Comparison of ENCODE assay signal across 20 cellular contexts in genomic region chr4:704198-704891, GRCh38. TPM values are rescaled to one million over a fixed set of nuclear protein-coding genes. Genes with fewer than 3 reads are reported as not detected.
DNase-seq lines count a peak whose midpoint lies in the region; ATAC-seq and TF ChIP-seq lines count a peak whose summit lies in the region.
"Had no signal": no experiment of that assay in that cellular context is flagged by ENCODE, and none has a peak within 500 bp of the region (broad histone marks: within the 10 kb centered on the region; RNA-seq: fewer than 3 reads in every experiment).

No MANE protein-coding gene starts in this region.

- H3K4me1 Mint-ChIP-seq in activated CD4-positive, alpha-beta T cell treated with anti-CD3 and anti-CD28 coated beads, Interleukin-2, amount 10 ng/mL, durations not matched to agents 24 days and 14 days: peaks cover 22% of the 10 kb centered on the region
- H3K4me1 Mint-ChIP-seq in activated B cell treated with CpG ODN at 0.5 μM for 24 hours (peaks cover 36% of the 10 kb centered on the region), memory B cell (peaks cover 25% of the 10 kb centered on the region)
- peaks cover 23% of the 10 kb centered on the region for H3K4me1 Mint-ChIP-seq in activated CD4-positive, alpha-beta memory T cell treated with anti-CD3 and anti-CD28 coated beads, Interleukin-2, amount 10 ng/mL, durations not matched to agents 7 days and 5 days

- CTCF ChIA-PET in activated B cell treated with CpG ODN at 0.5 μM for 24 hours (lab: Charles Lee): no interaction called here
- CTCF ChIA-PET in activated CD4-positive, alpha-beta memory T cell treated with anti-CD3 and anti-CD28 coated beads, Interleukin-2, amount 10 ng/mL, durations not matched to agents 7 days and 5 days (lab: Charles Lee): no interaction called here

- POLR2A ChIA-PET in activated B cell treated with CpG ODN at 0.5 μM for 24 hours (lab: Charles Lee): no interaction called here
- POLR2A ChIA-PET in activated CD4-positive, alpha-beta memory T cell treated with anti-CD3 and anti-CD28 coated beads, Interleukin-2, amount 10 ng/mL, durations not matched to agents 7 days and 5 days (lab: Charles Lee): no interaction called here

- H3K27ac Mint-ChIP-seq in activated CD4-positive, alpha-beta T cell treated with anti-CD3 and anti-CD28 coated beads, Interleukin-2, amount 10 ng/mL, durations not matched to agents 24 days and 14 days: no peak overlapping the region
- H3K27ac Mint-ChIP-seq in activated B cell treated with CpG ODN at 0.5 μM for 24 hours (no peak overlapping the region), memory B cell (no peak overlapping the region)
- no peak overlapping the region for H3K27ac Mint-ChIP-seq in activated CD4-positive, alpha-beta memory T cell treated with anti-CD3 and anti-CD28 coated beads, Interleukin-2, amount 10 ng/mL, durations not matched to agents 7 days and 5 days

- intact Hi-C loops in activated CD4-positive, alpha-beta T cell treated with anti-CD3 and anti-CD28 coated beads, Interleukin-2, amount 10 ng/mL, durations not matched to agents 24 days and 14 days (cut with micrococcal nuclease): loop anchor here (2.0 kb wide), 1 partner anchor 30 kb away; the partner anchor contains the start of genes ATP5ME and MYL5
- intact Hi-C loops in activated B cell treated with CpG ODN at 0.5 μM for 24 hours (cut with micrococcal nuclease) (no loop called here), sciatic nerve (cut with DNase I) (no loop called here)

- no peak for TF ChIP-seq CTCF in activated B cell treated with CpG ODN at 0.5 μM for 24 hours (IDR thresholded peaks at IDR 0.05)

- peak overlapping the region; percentile 91 for H3K4me3 Mint-ChIP-seq in activated CD4-positive, alpha-beta T cell treated with anti-CD3 and anti-CD28 coated beads, Interleukin-2, amount 10 ng/mL, durations not matched to agents 24 days and 14 days
- peak overlapping the region; percentile 15 for H3K4me3 Mint-ChIP-seq in activated B cell treated with CpG ODN at 0.5 μM for 24 hours
- H3K4me3 Mint-ChIP-seq in memory B cell: peak overlapping the region; percentile 90
- H3K4me3 Mint-ChIP-seq in activated CD4-positive, alpha-beta memory T cell treated with anti-CD3 and anti-CD28 coated beads, Interleukin-2, amount 10 ng/mL, durations not matched to agents 7 days and 5 days: no peak overlapping the region

- H3K9me3 Mint-ChIP-seq in activated CD4-positive, alpha-beta T cell treated with anti-CD3 and anti-CD28 coated beads, Interleukin-2, amount 10 ng/mL, durations not matched to agents 24 days and 14 days: no peaks in the 10 kb centered on the region
- no peaks in the 10 kb centered on the region for H3K9me3 Mint-ChIP-seq in activated B cell treated with CpG ODN at 0.5 μM for 24 hours
- no peaks in the 10 kb centered on the region for H3K9me3 Mint-ChIP-seq in memory B cell
- H3K9me3 Mint-ChIP-seq in activated CD4-positive, alpha-beta memory T cell treated with anti-CD3 and anti-CD28 coated beads, Interleukin-2, amount 10 ng/mL, durations not matched to agents 7 days and 5 days: no peaks in the 10 kb centered on the region

- H3K36me3 Mint-ChIP-seq in activated CD4-positive, alpha-beta T cell treated with anti-CD3 and anti-CD28 coated beads, Interleukin-2, amount 10 ng/mL, durations not matched to agents 24 days and 14 days (ENCODE audit: low read depth): peaks cover 2% of the 10 kb centered on the region
- H3K36me3 Mint-ChIP-seq in activated B cell treated with CpG ODN at 0.5 μM for 24 hours (ENCODE audit: low read depth): peaks cover 5% of the 10 kb centered on the region
- no peaks in the 10 kb centered on the region for H3K36me3 Mint-ChIP-seq in memory B cell
- peaks cover 7% of the 10 kb centered on the region for H3K36me3 Mint-ChIP-seq in activated CD4-positive, alpha-beta memory T cell treated with anti-CD3 and anti-CD28 coated beads, Interleukin-2, amount 10 ng/mL, durations not matched to agents 7 days and 5 days (ENCODE audit: low read depth)

- H3K27me3 Mint-ChIP-seq in activated CD4-positive, alpha-beta T cell treated with anti-CD3 and anti-CD28 coated beads, Interleukin-2, amount 10 ng/mL, durations not matched to agents 24 days and 14 days: no peaks in the 10 kb centered on the region
- no peaks in the 10 kb centered on the region for H3K27me3 Mint-ChIP-seq in activated B cell treated with CpG ODN at 0.5 μM for 24 hours
- no peaks in the 10 kb centered on the region for H3K27me3 Mint-ChIP-seq in memory B cell
- no peaks in the 10 kb centered on the region for H3K27me3 Mint-ChIP-seq in activated CD4-positive, alpha-beta memory T cell treated with anti-CD3 and anti-CD28 coated beads, Interleukin-2, amount 10 ng/mL, durations not matched to agents 7 days and 5 days

- no peak for DNase-seq in activated CD4-positive, alpha-beta T cell treated with anti-CD3 and anti-CD28 coated beads, Interleukin-2, amount 10 ng/mL, durations not matched to agents 24 days and 14 days
- DNase-seq in activated CD4-positive, alpha-beta T cell treated with anti-CD3 and anti-CD28 coated beads for 4 hours: no peak
- no peak for DNase-seq in activated B cell treated with CpG ODN at 0.5 μM for 24 hours
- DNase-seq in memory B cell (ENCODE audit: low spot score in 2 of 2): no peak
- DNase-seq in sciatic nerve (ENCODE audit: low spot score): no peak
- no peak for DNase-seq in activated CD4-positive, alpha-beta memory T cell treated with anti-CD3 and anti-CD28 coated beads, Interleukin-2, amount 10 ng/mL, durations not matched to agents 7 days and 5 days
- DNase-seq: activated CD4-positive, CD25-positive, alpha-beta regulatory T cell; activated effector memory CD4-positive, alpha-beta T cell treated with Interleukin-2 at 50 U/mL for 16 hours; DMS 273 treated with DMSO at 0.1 percent for 48 hours; gastrocnemius medialis; MM.1S; NCI-H1694 treated with DMSO at 0.1 percent for 48 hours; NCI-H2227 treated with DMSO at 0.1 percent for 48 hours; NCI-H774; SIG-M5; stimulated activated naive CD4-positive, alpha-beta T cell; upper lobe of right lung had no signal

- no peak for ATAC-seq in activated B cell treated with CpG ODN at 0.5 μM for 24 hours (ENCODE audit: low read depth)
- no peak for ATAC-seq in memory B cell (ENCODE audit: low read depth)
- peak; percentile 8 for ATAC-seq in sciatic nerve
- no peak for ATAC-seq in GM19455 (IDR thresholded peaks at IDR 0.05; ENCODE audit: unreplicated experiment)
- ATAC-seq in HG02610 (IDR thresholded peaks at IDR 0.05; ENCODE audit: unreplicated experiment): no peak

RNA-seq across cellular contexts. Expression of gene PCGF3, which starts 1.3 kb away (rescaled TPM):
- total RNA-seq in activated CD4-positive, alpha-beta T cell treated with anti-CD3 and anti-CD28 coated beads, Interleukin-2, amount 10 ng/mL, durations not matched to agents 24 days and 14 days: 32.1 and 34.5 TPM in 2 replicates
- 51.3 and 59.2 TPM in 2 replicates for total RNA-seq in activated B cell treated with CpG ODN at 0.5 μM for 24 hours
- total RNA-seq in sciatic nerve: 50.3 TPM
- total RNA-seq in activated CD4-positive, alpha-beta memory T cell treated with anti-CD3 and anti-CD28 coated beads, Interleukin-2, amount 10 ng/mL, durations not matched to agents 7 days and 5 days: 10 to 100 TPM; 51.5 to 52.1 TPM

RNA-seq across cellular contexts. Expression of gene SLC49A3, which starts 15.4 kb away (rescaled TPM):
- total RNA-seq in activated CD4-positive, alpha-beta T cell treated with anti-CD3 and anti-CD28 coated beads, Interleukin-2, amount 10 ng/mL, durations not matched to agents 24 days and 14 days: 0.40 and 0.72 TPM in 2 replicates
- total RNA-seq in activated B cell treated with CpG ODN at 0.5 μM for 24 hours: 2.3 TPM in 2 replicates
- total RNA-seq in sciatic nerve: 11.4 TPM
- under 1 TPM in 1 of 2 experiments, not detected in 1; 0.40 TPM for total RNA-seq in activated CD4-positive, alpha-beta memory T cell treated with anti-CD3 and anti-CD28 coated beads, Interleukin-2, amount 10 ng/mL, durations not matched to agents 7 days and 5 days
- total RNA-seq: OCI-LY7 had no signal

RNA-seq across cellular contexts. Expression of gene MYL5, which starts 30.0 kb away (rescaled TPM):
- total RNA-seq in activated CD4-positive, alpha-beta T cell treated with anti-CD3 and anti-CD28 coated beads, Interleukin-2, amount 10 ng/mL, durations not matched to agents 24 days and 14 days: 23.4 and 24.7 TPM in 2 replicates
- 21.9 and 24.6 TPM in 2 replicates for total RNA-seq in activated B cell treated with CpG ODN at 0.5 μM for 24 hours
- total RNA-seq in sciatic nerve: 14.6 TPM
- 10 to 100 TPM; 14.0 to 16.2 TPM for total RNA-seq in activated CD4-positive, alpha-beta memory T cell treated with anti-CD3 and anti-CD28 coated beads, Interleukin-2, amount 10 ng/mL, durations not matched to agents 7 days and 5 days

RNA-seq across cellular contexts. Expression of gene ATP5ME, which starts 30.3 kb away (rescaled TPM):
- 232 TPM in 2 replicates for total RNA-seq in activated CD4-positive, alpha-beta T cell treated with anti-CD3 and anti-CD28 coated beads, Interleukin-2, amount 10 ng/mL, durations not matched to agents 24 days and 14 days
- total RNA-seq in activated B cell treated with CpG ODN at 0.5 μM for 24 hours: 152 and 193 TPM in 2 replicates
- total RNA-seq in sciatic nerve: 174 TPM
- 100 to 1,000 TPM; 205 TPM for total RNA-seq in activated CD4-positive, alpha-beta memory T cell treated with anti-CD3 and anti-CD28 coated beads, Interleukin-2, amount 10 ng/mL, durations not matched to agents 7 days and 5 days
